ENCODE assay signal across 6 cellular contexts in the genomic region with DNA sequence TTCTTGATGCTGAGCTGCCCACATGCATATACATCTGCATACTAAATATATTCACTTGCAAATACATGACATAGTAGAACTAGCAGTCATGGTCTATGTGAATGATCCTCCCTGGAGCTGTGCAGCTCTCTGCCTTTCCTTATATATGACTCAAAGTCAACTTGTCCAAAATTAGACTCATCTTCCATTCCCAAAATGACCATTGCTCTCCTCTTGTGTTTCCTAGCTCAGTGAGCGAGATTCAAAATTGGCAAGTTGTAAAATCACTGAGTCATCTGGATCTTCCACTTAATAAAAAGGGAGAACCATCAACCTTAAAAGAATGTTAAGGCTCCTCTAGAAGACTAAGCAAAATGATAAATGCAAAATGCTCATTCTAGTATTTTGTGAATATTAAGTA.
"Had no signal": no experiment of that assay in that cellular context is flagged by ENCODE, and none has a peak within 500 bp of the region (broad histone marks: within the 10 kb centered on the region; RNA-seq: fewer than 3 reads in every experiment).

No MANE protein-coding gene starts in this region.

- H3K4me3 ChIP-seq: GM23338 had no signal

- FAIRE-seq: H1, H54, HepG2 had no signal

- DNase-seq: H9, HCEC 1CT had no signal

- ATAC-seq: GM23338, HepG2 had no signal
